In the genomic region with DNA sequence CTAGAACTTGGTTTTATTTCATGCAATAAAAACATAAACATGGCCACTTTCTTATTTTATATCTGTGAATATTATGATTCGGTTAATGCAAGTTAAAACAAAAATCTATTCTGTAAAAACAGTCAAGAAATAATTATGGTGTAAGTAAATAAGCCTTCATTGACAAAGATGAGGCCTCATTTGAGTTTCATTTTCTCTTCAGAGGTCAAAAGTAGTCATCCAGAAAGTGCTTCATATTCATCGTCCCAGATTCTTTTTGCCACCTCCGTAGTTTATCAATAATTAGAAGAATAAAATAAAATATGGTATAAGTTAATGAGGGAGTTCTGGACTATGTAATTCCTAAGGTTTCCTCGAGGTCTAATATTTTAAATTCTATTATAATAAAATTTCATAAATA, we compare ENCODE assay signal across 23 cellular contexts. TPM values are rescaled to one million over a fixed set of nuclear protein-coding genes. Genes with fewer than 3 reads are reported as not detected.
A peak's percentile ranks its signal among the peaks of the same experiment; 100 is the strongest.
DNase-seq lines count a peak whose midpoint lies in the region; ATAC-seq, FAIRE-seq and TF ChIP-seq lines count a peak whose summit lies in the region.
"Had no signal": no experiment of that assay in that cellular context is flagged by ENCODE, and none has a peak within 500 bp of the region (broad histone marks: within the 10 kb centered on the region; RNA-seq: fewer than 3 reads in every experiment).

No MANE protein-coding gene starts in this region.

- H3K4me1 ChIP-seq in body of pancreas = no peaks in the 10 kb centered on the region
- H3K4me1 ChIP-seq: esophagus squamous epithelium, parathyroid adenoma had no signal

- H3K9me3 ChIP-seq in body of pancreas = no peaks in the 10 kb centered on the region
- H3K9me3 ChIP-seq: esophagus squamous epithelium had no signal

- peak overlapping the region; percentile 39 for H3K4me3 ChIP-seq in GM12865 (ENCODE audit: low read depth, low read length)
- no peak overlapping the region for H3K4me3 ChIP-seq in body of pancreas
- H3K4me3 ChIP-seq: esophagus squamous epithelium, PC-9 had no signal

- no peak overlapping the region for H3K27ac ChIP-seq in body of pancreas
- H3K27ac ChIP-seq: esophagus squamous epithelium, parathyroid adenoma, PC-9, VCaP had no signal

- ATAC-seq in GM21723 (IDR thresholded peaks at IDR 0.05; ENCODE audit: unreplicated experiment) (peak; percentile 67), HG03460 (IDR thresholded peaks at IDR 0.05; ENCODE audit: unreplicated experiment) (peak; percentile 49), body of pancreas (no peak), GM19397 (IDR thresholded peaks at IDR 0.05; ENCODE audit: unreplicated experiment) (no peak)
- ATAC-seq: activated T-cell treated with anti-CD3 and anti-CD28 coated beads, Interleukin-2, amount 50 U/mL, for 4 hours; effector memory CD8-positive, alpha-beta T cell; HCT116; left cardiac atrium; sciatic nerve; stimulated activated naive B cell treated with anti-CD40 and anti-IgM and Interleukin-4, amounts not matched to agents 10 μg/mL and 1 μg/mL and 100 μg/mL, for 72 hours had no signal

- DNase-seq in GM12865 (ENCODE audit: low read depth) = peak; percentile 51
- DNase-seq in GM19239 (ENCODE audit: insufficient read length, low spot score) = no peak
- no peak for DNase-seq in body of pancreas
- no peak for DNase-seq in NCI-H2227 treated with DMSO at 0.1 percent for 48 hours (lab: John Stamatoyannopoulos, UW)
- no peak for DNase-seq in anterior cingulate cortex (lab: John Stamatoyannopoulos, UW)
- DNase-seq: activated T-cell treated with anti-CD3 and anti-CD28 coated beads, Interleukin-2, amount 50 U/mL, for 4 hours; DMS53; effector memory CD8-positive, alpha-beta T cell; esophagus squamous epithelium; left cardiac atrium; NCI-H1436 treated with DMSO at 0.1 percent for 48 hours; NCI-H2171 treated with DMSO at 0.1 percent for 48 hours; NCI-H748 treated with DMSO at 0.1 percent for 48 hours; PC-9; SIG-M5; stimulated activated naive B cell treated with anti-CD40 and anti-IgM and Interleukin-4, amounts not matched to agents 10 μg/mL and 1 μg/mL and 100 μg/mL, for 72 hours had no signal

- peak; percentile 69 for FAIRE-seq in GM19239 (lab: Jason Lieb, UNC)

- H3K36me3 ChIP-seq in body of pancreas (replicated peaks in 1 of 2; ENCODE audit: insufficient read depth in 1 of 2, low read depth in 2 of 2) = no peaks in the 10 kb centered on the region
- H3K36me3 ChIP-seq: esophagus squamous epithelium had no signal

- no peaks in the 10 kb centered on the region for H3K27me3 ChIP-seq in body of pancreas
- H3K27me3 ChIP-seq: esophagus squamous epithelium had no signal

- 80 to 87% methylated on average over 4 of the region's 4 CpGs for WGBS in body of pancreas, 2 donors

- TF ChIP-seq CTCF in GM12865 (IDR thresholded peaks at IDR 0.05; ENCODE audit: insufficient read depth, low read depth, low read length, missing control alignments) (no peak), body of pancreas (IDR thresholded peaks at IDR 0.05) (no peak)

- TF ChIP-seq POLR2A in body of pancreas (IDR thresholded peaks at IDR 0.05) = no peak

- intact Hi-C loops in body of pancreas (cut with DNase I) = no loop called here

RNA-seq across cellular contexts. Expression of a gene that starts 19.4 kb away (rescaled TPM):
- total RNA-seq in body of pancreas = 10 to 100 TPM; 44.1 to 58.0 TPM

Comparison
In these comparisons a context has a peak if more than half of its experiments do, and no peak if none do; other contexts are left out.
1. ATAC-seq: peak in GM21723 (single experiment) and HG03460 (single experiment); none in body of pancreas (single experiment) and GM19397 (single experiment).